In genomic region chr1:162951553-162952315, GRCh38 we compare ENCODE assay signal across 9 cellular contexts.
A peak's percentile ranks its signal among the peaks of the same experiment; 100 is the strongest.
DNase-seq lines count a peak whose midpoint lies in the region; ATAC-seq and TF ChIP-seq lines count a peak whose summit lies in the region.
"Had no signal": no experiment of that assay in that cellular context is flagged by ENCODE, and none has a peak within 500 bp of the region (broad histone marks: within the 10 kb centered on the region; RNA-seq: fewer than 3 reads in every experiment).

No MANE protein-coding gene starts in this region.

- peak overlapping the region; percentile 5 for H3K27ac Mint-ChIP-seq in activated T-helper 2 cell treated with anti-CD3 and anti-CD28 coated beads, Interferon-gamma antibody, Interleukin-2, Interleukin-4, amounts not matched to agents 10 μg/mL and 5 μg/mL and 100 μg/mL, durations not matched to agents 14 hours and 24 hours and 36 hours
- H3K27ac Mint-ChIP-seq in type B pancreatic cell = no peak overlapping the region

- no peaks in the 10 kb centered on the region for H3K36me3 Mint-ChIP-seq in activated T-helper 2 cell treated with anti-CD3 and anti-CD28 coated beads, Interferon-gamma antibody, Interleukin-2, Interleukin-4, amounts not matched to agents 10 μg/mL and 5 μg/mL and 100 μg/mL, durations not matched to agents 14 hours and 24 hours and 36 hours (ENCODE audit: low read depth)
- H3K36me3 Mint-ChIP-seq in type B pancreatic cell = no peaks in the 10 kb centered on the region

- H3K4me3 Mint-ChIP-seq in activated T-helper 2 cell treated with anti-CD3 and anti-CD28 coated beads, Interferon-gamma antibody, Interleukin-2, Interleukin-4, amounts not matched to agents 10 μg/mL and 5 μg/mL and 100 μg/mL, durations not matched to agents 14 hours and 24 hours and 36 hours (ENCODE audit: low read depth) = no peak overlapping the region
- no peak overlapping the region for H3K4me3 Mint-ChIP-seq in type B pancreatic cell

- ATAC-seq in GM18511 (IDR thresholded peaks at IDR 0.05; ENCODE audit: unreplicated experiment) (peak; percentile 98), GM19468 (IDR thresholded peaks at IDR 0.05; ENCODE audit: extremely low read depth, unreplicated experiment) (peak; percentile 82), HG03103 (IDR thresholded peaks at IDR 0.05; ENCODE audit: low read depth, unreplicated experiment) (peak; percentile 92)

- peaks cover 4% of the 10 kb centered on the region for H3K4me1 Mint-ChIP-seq in activated T-helper 2 cell treated with anti-CD3 and anti-CD28 coated beads, Interferon-gamma antibody, Interleukin-2, Interleukin-4, amounts not matched to agents 10 μg/mL and 5 μg/mL and 100 μg/mL, durations not matched to agents 14 hours and 24 hours and 36 hours (ENCODE audit: low read depth)
- peaks cover 3% of the 10 kb centered on the region for H3K4me1 Mint-ChIP-seq in type B pancreatic cell (ENCODE audit: unreplicated experiment)

- intact Hi-C loops in activated T-helper 2 cell treated with anti-CD3 and anti-CD28 coated beads, Interferon-gamma antibody, Interleukin-2, Interleukin-4, amounts not matched to agents 10 μg/mL and 5 μg/mL and 100 μg/mL, durations not matched to agents 14 hours and 24 hours and 36 hours (cut with micrococcal nuclease) = no loop called here

- H3K9me3 Mint-ChIP-seq in activated T-helper 2 cell treated with anti-CD3 and anti-CD28 coated beads, Interferon-gamma antibody, Interleukin-2, Interleukin-4, amounts not matched to agents 10 μg/mL and 5 μg/mL and 100 μg/mL, durations not matched to agents 14 hours and 24 hours and 36 hours = no peaks in the 10 kb centered on the region
- no peaks in the 10 kb centered on the region for H3K9me3 Mint-ChIP-seq in type B pancreatic cell

- no peak for TF ChIP-seq CTCF in type B pancreatic cell (conservative IDR thresholded peaks at IDR 0.05)

- no peaks in the 10 kb centered on the region for H3K27me3 Mint-ChIP-seq in activated T-helper 2 cell treated with anti-CD3 and anti-CD28 coated beads, Interferon-gamma antibody, Interleukin-2, Interleukin-4, amounts not matched to agents 10 μg/mL and 5 μg/mL and 100 μg/mL, durations not matched to agents 14 hours and 24 hours and 36 hours (ENCODE audit: low read depth)
- H3K27me3 Mint-ChIP-seq in type B pancreatic cell = no peaks in the 10 kb centered on the region

- DNase-seq in activated T-helper 2 cell treated with anti-CD3 and anti-CD28 coated beads, Interferon-gamma antibody, Interleukin-2, Interleukin-4, amounts not matched to agents 10 μg/mL and 5 μg/mL and 100 μg/mL, durations not matched to agents 14 hours and 24 hours and 36 hours (ENCODE audit: low spot score) = no peak
- DNase-seq in NCI-H2029 treated with DMSO at 0.1 percent for 48 hours (lab: John Stamatoyannopoulos, UW) (no peak), ureter (ENCODE audit: low spot score) (no peak), type B pancreatic cell (ENCODE audit: extremely low spot score, unreplicated experiment) (no peak), NCI-H128 (lab: John Stamatoyannopoulos, UW; ENCODE audit: unreplicated experiment) (no peak)
- DNase-seq: amygdala had no signal
